In genomic region chr3:186476044-186476468, GRCh38 we compare ENCODE assay signal across 14 cellular contexts.
A peak's percentile ranks its signal among the peaks of the same experiment; 100 is the strongest.
DNase-seq lines count a peak whose midpoint lies in the region; ATAC-seq and TF ChIP-seq lines count a peak whose summit lies in the region.
"Had no signal": no experiment of that assay in that cellular context is flagged by ENCODE, and none has a peak within 500 bp of the region (broad histone marks: within the 10 kb centered on the region; RNA-seq: fewer than 3 reads in every experiment).

No MANE protein-coding gene starts in this region.

- TF ChIP-seq CTCF in dorsolateral prefrontal cortex (IDR thresholded peaks at IDR 0.05 in 54 of 56, conservative IDR thresholded peaks at IDR 0.05 in 2 of 56; ENCODE audit: low read depth in 1 of 56, partially characterized antibody in 56 of 56) = peak in 10 of 56 donors; percentile 10 to 33 (median 20)
- TF ChIP-seq CTCF in WERI-Rb-1 (IDR thresholded peaks at IDR 0.05; ENCODE audit: low read depth, low read length) = no peak
- TF ChIP-seq CTCF in adrenal gland (IDR thresholded peaks at IDR 0.05) = no peak

- no peak overlapping the region for H3K18ac ChIP-seq in mesendoderm (ENCODE audit: low read length)

- H3K4me3 ChIP-seq in dorsolateral prefrontal cortex (peak overlapping the region in 2 of 59 donors; percentile 5 to 29), mesendoderm (ENCODE audit: low read length) (no peak overlapping the region), WERI-Rb-1 (ENCODE audit: low read depth, low read length) (no peak overlapping the region), adrenal gland (no peak overlapping the region)
- H3K4me3 ChIP-seq: BLaER1, ovary had no signal

- no peak overlapping the region for H2BK15ac ChIP-seq in mesendoderm (replicated peaks; ENCODE audit: low read depth)

- CTCF ChIA-PET in activated CD4-positive, alpha-beta memory T cell treated with anti-CD3 and anti-CD28 coated beads for 36 hours (lab: Charles Lee) = no interaction called here

- H4K5ac ChIP-seq in mesendoderm (ENCODE audit: low read length) = no peak overlapping the region

- ATAC-seq in HG02798 (IDR thresholded peaks at IDR 0.05; ENCODE audit: poor library complexity, unreplicated experiment) (peak; percentile 46), GM19397 (IDR thresholded peaks at IDR 0.05; ENCODE audit: unreplicated experiment) (no peak)
- ATAC-seq: activated CD4-positive, CD25-positive, alpha-beta regulatory T cell treated with anti-CD3 and anti-CD28 coated beads, Interleukin-2, amount 50 U/mL, for 24 hours had no signal

- no peak overlapping the region for H3K56ac ChIP-seq in mesendoderm (ENCODE audit: low read length)

- no peak for TF ChIP-seq POLR2A in adrenal gland (IDR thresholded peaks at IDR 0.05)

- peaks cover 2% of the 10 kb centered on the region for H3K27me3 Mint-ChIP-seq in activated CD4-positive, alpha-beta memory T cell treated with anti-CD3 and anti-CD28 coated beads for 36 hours

- POLR2A ChIA-PET in activated CD4-positive, alpha-beta memory T cell treated with anti-CD3 and anti-CD28 coated beads for 36 hours (lab: Charles Lee) = no interaction called here

- no peak overlapping the region for H3K27ac Mint-ChIP-seq in activated CD4-positive, alpha-beta memory T cell treated with anti-CD3 and anti-CD28 coated beads for 36 hours

- peaks cover 7% of the 10 kb centered on the region for H3K4me1 Mint-ChIP-seq in activated CD4-positive, alpha-beta memory T cell treated with anti-CD3 and anti-CD28 coated beads for 36 hours (ENCODE audit: low read depth)
- H3K4me1 Mint-ChIP-seq: central memory CD8-positive, alpha-beta T cell had no signal

- H3K79me1 ChIP-seq in mesendoderm (ENCODE audit: low read length) = no peaks in the 10 kb centered on the region

- no peak overlapping the region for H3K23ac ChIP-seq in mesendoderm (ENCODE audit: low read length)

- H2BK5ac ChIP-seq in mesendoderm (ENCODE audit: low read length) = no peak overlapping the region

- no peaks in the 10 kb centered on the region for H3K36me3 ChIP-seq in mesendoderm (ENCODE audit: control insufficient read depth, insufficient read depth, low read length)
- H3K36me3 ChIP-seq in WERI-Rb-1 = no peaks in the 10 kb centered on the region
- H3K36me3 ChIP-seq in adrenal gland (replicated peaks in 1 of 2) = no peaks in the 10 kb centered on the region
- H3K36me3 ChIP-seq: BLaER1, ovary had no signal

- H3K79me2 ChIP-seq in mesendoderm (ENCODE audit: control insufficient read depth, insufficient read depth, low read length) = no peaks in the 10 kb centered on the region

- H3K4ac ChIP-seq in mesendoderm (ENCODE audit: low read depth, low read length) = no peak overlapping the region

- no peak overlapping the region for H2AK5ac ChIP-seq in mesendoderm (ENCODE audit: low read length)

- H3K36me3 Mint-ChIP-seq in activated CD4-positive, alpha-beta memory T cell treated with anti-CD3 and anti-CD28 coated beads for 36 hours = no peaks in the 10 kb centered on the region

- DNase-seq in DMS 273 treated with DMSO at 0.1 percent for 48 hours (lab: John Stamatoyannopoulos, UW) (peak; percentile 72), dorsolateral prefrontal cortex (peak; percentile 67 to 90 (median 82)), mesendoderm (peak; percentile 84), WERI-Rb-1 (no peak), adrenal gland (no peak)
- DNase-seq in activated CD4-positive, alpha-beta memory T cell treated with anti-CD3 and anti-CD28 coated beads for 36 hours = no peak
- DNase-seq: ovary; stimulated activated CD4-positive, alpha-beta T cell treated with anti-CD3 and anti-CD28 coated beads, Interleukin-4, amount 100 ng/mL, for 1 hour; stimulated activated naive CD4-positive, alpha-beta T cell treated with Interleukin-2 at 50 U/mL for 16 hours had no signal

- no peak overlapping the region for H3K9ac ChIP-seq in mesendoderm (ENCODE audit: low read length)
- H3K9ac ChIP-seq: BLaER1 had no signal

- no peak overlapping the region for H4K8ac ChIP-seq in mesendoderm (ENCODE audit: low read depth, low read length)

- intact Hi-C loops in dorsolateral prefrontal cortex (cut with DNase I) (loop anchor here in 1 of 2 donors (5.0 kb wide), 1 partner anchor 306 kb away; the partner anchor contains the start of gene EIF4A2), adrenal gland (cut with DNase I) (no loop called here)
- intact Hi-C loops in activated CD4-positive, alpha-beta memory T cell treated with anti-CD3 and anti-CD28 coated beads for 36 hours (cut with micrococcal nuclease) = no loop called here

- WGBS in mesendoderm (ENCODE audit: extremely low coverage, insufficient coverage, low lambda C conversion rate) = no CpG with 5 or more reads among the region's 3 CpGs
- WGBS in adrenal gland, 4 donors = 57 to 75% (median 68%) methylated on average over 3 of the region's 3 CpGs

- no peaks in the 10 kb centered on the region for H3K9me3 Mint-ChIP-seq in activated CD4-positive, alpha-beta memory T cell treated with anti-CD3 and anti-CD28 coated beads for 36 hours
- H3K9me3 Mint-ChIP-seq: central memory CD8-positive, alpha-beta T cell had no signal

- H3K4me1 ChIP-seq in mesendoderm (ENCODE audit: control insufficient read depth, low read depth, low read length) (peaks cover 2% of the 10 kb centered on the region), adrenal gland (replicated peaks in 1 of 2) (no peaks in the 10 kb centered on the region)

- no peaks in the 10 kb centered on the region for H3K9me3 ChIP-seq in WERI-Rb-1 (ENCODE audit: severe bottlenecking)
- H3K9me3 ChIP-seq in adrenal gland (replicated peaks in 1 of 3) = no peaks in the 10 kb centered on the region
- H3K9me3 ChIP-seq: BLaER1, ovary had no signal

- H3K4me3 Mint-ChIP-seq in activated CD4-positive, alpha-beta memory T cell treated with anti-CD3 and anti-CD28 coated beads for 36 hours = no peak overlapping the region
- H3K4me3 Mint-ChIP-seq: central memory CD8-positive, alpha-beta T cell had no signal

- H2BK120ac ChIP-seq in mesendoderm (ENCODE audit: low read depth, low read length) = no peak overlapping the region

- H3K27me3 ChIP-seq in dorsolateral prefrontal cortex = no peaks in the 10 kb centered on the region
- H3K27me3 ChIP-seq in mesendoderm (ENCODE audit: insufficient read depth, low read length, poor library complexity) = no peaks in the 10 kb centered on the region
- peaks cover 4% of the 10 kb centered on the region for H3K27me3 ChIP-seq in WERI-Rb-1 (ENCODE audit: insufficient read depth, low read depth, severe bottlenecking)
- H3K27me3 ChIP-seq in adrenal gland = no peaks in the 10 kb centered on the region
- H3K27me3 ChIP-seq: BLaER1, ovary had no signal

- H3K27ac ChIP-seq in dorsolateral prefrontal cortex (peak overlapping the region in 35 of 59 donors; percentile 3 to 92 (median 49)), mesendoderm (ENCODE audit: low read depth, low read length) (no peak overlapping the region), WERI-Rb-1 (no peak overlapping the region), adrenal gland (no peak overlapping the region)
- H3K27ac ChIP-seq: BLaER1, ovary had no signal

- no peak overlapping the region for H3K4me2 ChIP-seq in mesendoderm (ENCODE audit: low read length)
- H3K4me2 ChIP-seq: BLaER1 had no signal

Comparison
In these comparisons a context has a peak if more than half of its experiments do, and no peak if none do; other contexts are left out.
1. DNase-seq: peak in DMS 273 treated with DMSO at 0.1 percent for 48 hours (single experiment), dorsolateral prefrontal cortex (10 of 10) and mesendoderm (single experiment); none in WERI-Rb-1 (single experiment), activated CD4-positive, alpha-beta memory T cell treated with anti-CD3 and anti-CD28 coated beads for 36 hours (single experiment) and adrenal gland (0 of 7).
2. H3K27ac ChIP-seq: peak in dorsolateral prefrontal cortex (35 of 59); none in mesendoderm (single experiment), WERI-Rb-1 (single experiment) and adrenal gland (0 of 5).